In genomic region chr2:1749750-1750149, GRCh38 we compare ENCODE assay signal across 20 cellular contexts. TPM values are rescaled to one million over a fixed set of nuclear protein-coding genes. Genes with fewer than 3 reads are reported as not detected.
DNase-seq lines count a peak whose midpoint lies in the region; ATAC-seq and TF ChIP-seq lines count a peak whose summit lies in the region.
"Had no signal": no experiment of that assay in that cellular context is flagged by ENCODE, and none has a peak within 500 bp of the region (broad histone marks: within the 10 kb centered on the region; RNA-seq: fewer than 3 reads in every experiment).

No MANE protein-coding gene starts in this region.

- no peak overlapping the region for H3K27ac ChIP-seq in WERI-Rb-1
- H3K27ac ChIP-seq in testis = no peak overlapping the region
- H3K27ac ChIP-seq: 22Rv1, KMS-11, Peyer's patch had no signal

- WGBS in testis, 2 donors = 91 to 94% methylated on average over 6 of the region's 6 CpGs

- intact Hi-C loops in testis (cut with DNase I; ENCODE audit: low total_unique reads) = loop anchor here (5.0 kb wide), 1 partner anchor 157 kb away; no protein-coding TSS in a partner anchor

- H3K36me3 ChIP-seq in WERI-Rb-1 (no peaks in the 10 kb centered on the region), testis (ENCODE audit: low read depth, missing control alignments) (no peaks in the 10 kb centered on the region)
- H3K36me3 ChIP-seq: HAP-1, Peyer's patch had no signal

- no peaks in the 10 kb centered on the region for H3K4me1 ChIP-seq in testis
- H3K4me1 ChIP-seq: Caco-2, HAP-1, Peyer's patch had no signal

- ATAC-seq in HG03196 (IDR thresholded peaks at IDR 0.05; ENCODE audit: unreplicated experiment) (no peak), GM19035 (IDR thresholded peaks at IDR 0.05; ENCODE audit: unreplicated experiment) (no peak)

- DNase-seq in activated CD8-positive, alpha-beta memory T cell treated with anti-CD3 and anti-CD28 coated beads for 24 hours = peak; percentile 45
- no peak for DNase-seq in activated CD8-positive, alpha-beta memory T cell treated with anti-CD3 and anti-CD28 coated beads, Interleukin-2, amount 50 U/mL, for 4 hours
- DNase-seq in WERI-Rb-1 (peak; percentile 6), mesenteric fat pad (ENCODE audit: low spot score) (peak; percentile 57), testis (peak; percentile 10), NCI-H526 (lab: John Stamatoyannopoulos, UW) (no peak)
- DNase-seq: CD4-positive, CD25-positive, alpha-beta regulatory T cell; DMS153; EL; NCI-H1436 treated with DMSO at 0.1 percent for 48 hours; NCI-H2081 treated with DMSO at 0.1 percent for 48 hours; NCI-H524; SIG-M5 had no signal

- no peak overlapping the region for H3K4me3 ChIP-seq in WERI-Rb-1 (ENCODE audit: low read depth, low read length)
- no peak overlapping the region for H3K4me3 ChIP-seq in testis
- H3K4me3 ChIP-seq: HAP-1, Peyer's patch had no signal

- H3K27me3 ChIP-seq in WERI-Rb-1 (ENCODE audit: insufficient read depth, low read depth, severe bottlenecking) (peaks cover 5% of the 10 kb centered on the region), testis (no peaks in the 10 kb centered on the region)
- H3K27me3 ChIP-seq: Peyer's patch had no signal

- no peak for TF ChIP-seq POLR2A in testis (IDR thresholded peaks at IDR 0.05)

- peaks cover 12% of the 10 kb centered on the region for H3K9me3 ChIP-seq in WERI-Rb-1 (ENCODE audit: severe bottlenecking)
- no peaks in the 10 kb centered on the region for H3K9me3 ChIP-seq in testis
- H3K9me3 ChIP-seq: HAP-1 had no signal

- no peak for TF ChIP-seq CTCF in WERI-Rb-1 (IDR thresholded peaks at IDR 0.05; ENCODE audit: low read depth, low read length)
- no peak for TF ChIP-seq CTCF in testis (IDR thresholded peaks at IDR 0.05)

RNA-seq across cellular contexts. Expression of gene PXDN, which starts 5.4 kb away (rescaled TPM):
- total RNA-seq in mesenteric fat pad (228 TPM), testis (10 to 100 TPM; 33.8 to 41.8 TPM)
- polyA plus RNA-seq in testis (ENCODE audit: insufficient read depth, low read depth, low replicate concordance) = 26.7 TPM
- polyA plus RNA-seq: CD4-positive, CD25-positive, alpha-beta regulatory T cell had no signal

Comparison
In these comparisons a context has a peak if more than half of its experiments do, and no peak if none do; other contexts are left out.
1. DNase-seq: peak in activated CD8-positive, alpha-beta memory T cell treated with anti-CD3 and anti-CD28 coated beads for 24 hours (single experiment), WERI-Rb-1 (single experiment), mesenteric fat pad (single experiment) and testis (single experiment); none in activated CD8-positive, alpha-beta memory T cell treated with anti-CD3 and anti-CD28 coated beads, Interleukin-2, amount 50 U/mL, for 4 hours (single experiment) and NCI-H526 (0 of 2).